ENCODE assay signal across 2 cellular contexts in genomic region chr5:39403761-39404160, GRCh38.
TF ChIP-seq lines count a peak whose summit lies in the region.

No MANE protein-coding gene starts in this region.

TF ChIP-seq in HEK293, 187 proteins besides CTCF, POLR2A, EP300 and RAD21:
- TF ChIP-seq ZNF146 (tag by site-specific recombination; IDR thresholded peaks at IDR 0.05) (peak; percentile 91), ZNF280D (tag by site-specific recombination; IDR thresholded peaks at IDR 0.05) (0 out of 2 replicates have a peak, but pooled peaks have one; percentile 11), ZNF580 (tag by site-specific recombination; IDR thresholded peaks at IDR 0.05) (peak; percentile 59; the same call in 1 of the 2 replicates)

TF ChIP-seq in K562, 482 proteins besides CTCF, POLR2A, EP300 and RAD21:
- TF ChIP-seq NFIC (IDR thresholded peaks at IDR 0.05) (peak; percentile 83), RBM25 (IDR thresholded peaks at IDR 0.05; ENCODE audit: low read depth, low read length, severe bottlenecking) (peak; percentile 58), BCOR (IDR thresholded peaks at IDR 0.05) (peak; percentile 78), NFIX (CRISPR knock-in tag; IDR thresholded peaks at IDR 0.05; ENCODE audit: low read depth) (peak; percentile 13; the same call in 1 of the 2 replicates), KDM1A (IDR thresholded peaks at IDR 0.05) (peak; percentile 12 to 16; a peak in 1 of 4 replicates), ZNF146 (CRISPR knock-in tag; IDR thresholded peaks at IDR 0.05; ENCODE audit: unreplicated experiment) (peak; percentile 90)
